Comparison of ENCODE assay signal across 8 cellular contexts in the genomic region with DNA sequence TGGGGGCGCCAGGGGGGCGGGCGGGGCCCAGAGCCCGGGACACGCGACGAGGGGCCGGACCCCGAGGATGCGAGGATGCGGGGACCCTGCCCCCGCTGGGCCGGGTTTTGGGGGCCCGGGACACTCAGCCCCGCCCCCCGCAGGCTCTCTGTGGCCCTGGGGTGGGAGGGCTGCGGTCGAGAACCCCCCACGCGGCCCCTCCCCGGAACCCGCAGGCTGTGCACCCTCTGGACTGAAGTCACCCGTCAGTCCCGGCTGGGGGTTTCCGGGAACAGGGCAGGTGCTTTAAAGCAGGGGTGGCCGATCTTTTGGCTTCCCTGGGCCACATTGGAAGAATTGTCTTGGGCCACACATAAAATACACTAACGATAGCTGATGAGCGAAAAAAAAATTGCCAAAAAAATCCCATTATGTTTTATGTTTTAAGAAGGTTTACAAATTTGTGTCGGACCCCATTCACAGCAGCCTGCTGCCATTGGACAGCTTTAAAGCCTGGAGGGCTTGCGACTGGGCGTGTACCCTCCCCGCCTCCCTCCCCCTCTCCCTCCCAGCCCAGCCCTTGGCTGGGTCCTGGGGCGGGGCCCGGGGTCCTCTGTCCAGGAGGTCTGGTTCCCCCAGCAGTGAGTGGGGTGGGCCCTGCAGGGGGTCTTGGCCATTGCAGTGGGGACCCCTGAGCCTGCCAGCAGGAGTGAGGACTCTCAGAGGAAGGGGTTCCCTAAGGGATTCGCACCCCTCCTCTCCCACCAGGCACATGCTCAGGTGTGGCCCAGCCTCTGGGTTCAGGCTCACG. TPM values are rescaled to one million over a fixed set of nuclear protein-coding genes. Genes with fewer than 3 reads are reported as not detected.
DNase-seq lines count a peak whose midpoint lies in the region; TF ChIP-seq lines count a peak whose summit lies in the region.

No MANE protein-coding gene starts in this region.

- POLR2A ChIA-PET in OCI-LY7 (lab: Charles Lee): interaction anchor here (1.8 kb wide), 1 partner anchor 94 kb away, joined by 8 read pairs; no protein-coding TSS in a partner anchor

- no peaks in the 10 kb centered on the region for H3K36me3 ChIP-seq in OCI-LY7 (ENCODE audit: insufficient read depth, low read length)

- H2AFZ ChIP-seq in OCI-LY7 (ENCODE audit: low read length): no peak overlapping the region

- peak overlapping the region; percentile 39; the same call in 1 of the 2 replicates for H3K4me2 ChIP-seq in OCI-LY7 (ENCODE audit: low read length)

- H3K9me3 Mint-ChIP-seq in CD14-positive monocyte: peaks cover 0 to 4% (median 0%) of the 10 kb centered on the region in 7 donors

- CTCF ChIA-PET in OCI-LY7 (lab: Charles Lee; ENCODE audit: unreplicated experiment): no interaction called here

- no TSS peak for BruUV-seq in OCI-LY7 (replicated peaks; lab: Mats Ljungman, UMichigan)

- peaks cover 2% of the 10 kb centered on the region for H3K4me1 Mint-ChIP-seq in CD14-positive monocyte

- H3K4me1 ChIP-seq in OCI-LY7 (ENCODE audit: insufficient read depth, low read length, poor library complexity, severe bottlenecking): peaks cover 18% of the 10 kb centered on the region

- H3K4me3 ChIP-seq in OCI-LY7 (ENCODE audit: low read depth, low read length, poor library complexity, severe bottlenecking): peak overlapping the region; percentile 31

- peak; percentile 88 for DNase-seq in GM19238 (ENCODE audit: insufficient read length, low spot score)
- peak; percentile 48 for DNase-seq in OCI-LY7 (ENCODE audit: low spot score)
- DNase-seq in activated naive CD4-positive, alpha-beta T cell treated with Interleukin-2 at 50 U/mL for 16 hours: peak; percentile 79
- DNase-seq in stimulated activated CD4-positive, alpha-beta T cell treated with anti-CD3 and anti-CD28 coated beads, Interleukin-2, amount 100 ng/mL, for 48 hours: peak; percentile 41 to 57
- DNase-seq in SIG-M5 (lab: John Stamatoyannopoulos, UW): no peak
- DNase-seq in H4 (ENCODE audit: low spot score): no peak
- no peak for DNase-seq in CD14-positive monocyte (ENCODE audit: low spot score)
- DNase-seq in A172 (ENCODE audit: low spot score): no peak

- no peaks in the 10 kb centered on the region for H4K20me1 ChIP-seq in OCI-LY7 (ENCODE audit: insufficient read depth, low read length)

- no peaks in the 10 kb centered on the region for H3K9me3 ChIP-seq in OCI-LY7 (ENCODE audit: low read length)

- no peaks in the 10 kb centered on the region for H3K9me2 ChIP-seq in OCI-LY7 (ENCODE audit: insufficient read depth, low read length)

- no peak overlapping the region for H3K27ac Mint-ChIP-seq in CD14-positive monocyte

- intact Hi-C loops in OCI-LY7 (cut with micrococcal nuclease; ENCODE audit: unreplicated experiment) (no loop called here), CD14-positive monocyte (cut with micrococcal nuclease) (no loop called here)

- H3K36me3 Mint-ChIP-seq in CD14-positive monocyte: no peaks in the 10 kb centered on the region

- H3K4me3 Mint-ChIP-seq in CD14-positive monocyte: peak overlapping the region in 1 of 2 donors; percentile 67

- H3K27me3 Mint-ChIP-seq in CD14-positive monocyte (ENCODE audit: low read depth in 3 of 3): peaks cover 18 to 33% (median 28%) of the 10 kb centered on the region in 3 donors

- no peak overlapping the region for H3K27ac ChIP-seq in OCI-LY7 (ENCODE audit: low read depth, low read length, poor library complexity, severe bottlenecking)

- no peaks in the 10 kb centered on the region for H3K79me2 ChIP-seq in OCI-LY7 (ENCODE audit: insufficient read depth, low read depth, low read length)

- TF ChIP-seq CTCF in OCI-LY7 (conservative IDR thresholded peaks at IDR 0.05; ENCODE audit: low read length) (no peak), CD14-positive monocyte (IDR thresholded peaks at IDR 0.05) (no peak)

RNA-seq across cellular contexts. Expression of gene C1orf159, which starts 21.6 kb away (rescaled TPM):
- 13.1 and 27.6 TPM in 2 replicates for total RNA-seq in OCI-LY7 (2014; rRNA removed; shearing (Covaris generic))
- 24.1 and 24.5 TPM in 2 replicates for total RNA-seq in OCI-LY7 (2022)
- 11.8 and 16.4 TPM in 2 replicates for total RNA-seq in H4 (2014; rRNA removed; shearing (Covaris generic))
- 1 to 10 TPM; 3.0 to 3.3 TPM for polyA plus RNA-seq in CD14-positive monocyte
- 8.2 and 10.0 TPM in 2 replicates for total RNA-seq in A172 (2014; rRNA removed; shearing (Covaris generic))

RNA-seq across cellular contexts. Expression of gene TTLL10, which starts 36.2 kb away (rescaled TPM):
- not detected in 2 replicates for total RNA-seq in OCI-LY7 (2014; rRNA removed; shearing (Covaris generic))
- not detected in 2 replicates for total RNA-seq in OCI-LY7 (2022)
- total RNA-seq in H4 (2014; rRNA removed; shearing (Covaris generic)): not detected in 2 replicates
- under 1 TPM in 1 of 2 donors, not detected in 1; 0.06 TPM for polyA plus RNA-seq in CD14-positive monocyte
- total RNA-seq in A172 (2014; rRNA removed; shearing (Covaris generic)): not detected in 2 replicates

Comparison
In these comparisons a context has a peak if more than half of its experiments do, and no peak if none do; other contexts are left out.
1. DNase-seq: peak in GM19238 (single experiment), OCI-LY7 (single experiment), activated naive CD4-positive, alpha-beta T cell treated with Interleukin-2 at 50 U/mL for 16 hours (single experiment) and stimulated activated CD4-positive, alpha-beta T cell treated with anti-CD3 and anti-CD28 coated beads, Interleukin-2, amount 100 ng/mL, for 48 hours (2 of 2); none in SIG-M5 (single experiment), H4 (single experiment), CD14-positive monocyte (single experiment) and A172 (single experiment).